Comparison of ENCODE assay signal across 13 cellular contexts in genomic region chr6:170537329-170537728, GRCh38. TPM values are rescaled to one million over a fixed set of nuclear protein-coding genes. Genes with fewer than 3 reads are reported as not detected.
DNase-seq lines count a peak whose midpoint lies in the region; ATAC-seq and TF ChIP-seq lines count a peak whose summit lies in the region.
"Had no signal": no experiment of that assay in that cellular context is flagged by ENCODE, and none has a peak within 500 bp of the region (broad histone marks: within the 10 kb centered on the region; RNA-seq: fewer than 3 reads in every experiment).

No MANE protein-coding gene starts in this region.

- no peak for TF ChIP-seq CTCF in CD8-positive, alpha-beta T cell (IDR thresholded peaks at IDR 0.05)
- TF ChIP-seq CTCF in psoas muscle (IDR thresholded peaks at IDR 0.05) = no peak

- peaks cover 43% of the 10 kb centered on the region for H3K36me3 ChIP-seq in CD8-positive, alpha-beta T cell (ENCODE audit: insufficient read depth, low read length)
- peaks cover 19 to 100% of the 10 kb centered on the region in 2 donors for H3K36me3 ChIP-seq in psoas muscle (ENCODE audit: insufficient read depth in 1 of 2, low read depth in 1 of 2)

- POLR2A ChIA-PET in CD8-positive, alpha-beta T cell (lab: Charles Lee) = no interaction called here

- intact Hi-C loops in CD8-positive, alpha-beta T cell (cut with DNase I, micrococcal nuclease) = loop anchor here in 1 of 2 experiments (10.0 kb wide), 1 partner anchor 1113 kb away; no protein-coding TSS in a partner anchor
- intact Hi-C loops in psoas muscle (cut with DNase I) = no loop called here

- H3K9me3 ChIP-seq in CD8-positive, alpha-beta T cell (ENCODE audit: low read length) = no peaks in the 10 kb centered on the region
- H3K9me3 ChIP-seq in psoas muscle = no peaks in the 10 kb centered on the region
- H3K9me3 ChIP-seq: BLaER1 had no signal

- no peaks in the 10 kb centered on the region for H3K27me3 Mint-ChIP-seq in activated T-cell treated with anti-CD3 and anti-CD28 coated beads, Interleukin-2, amount 50 U/mL, for 24 hours
- H3K27me3 Mint-ChIP-seq in activated T-cell treated with anti-CD3 and anti-CD28 coated beads, Interleukin-2, amount 50 U/mL, for 4 hours (ENCODE audit: low read depth) = no peaks in the 10 kb centered on the region
- no peaks in the 10 kb centered on the region for H3K27me3 Mint-ChIP-seq in CD8-positive, alpha-beta T cell (ENCODE audit: low read depth)
- H3K27me3 Mint-ChIP-seq in activated naive CD8-positive, alpha-beta T cell treated with anti-CD3 and anti-CD28 coated beads, Interleukin-2, amount 50 U/mL, for 24 hours = no peaks in the 10 kb centered on the region

- no peak overlapping the region for H3K4me3 ChIP-seq in CD8-positive, alpha-beta T cell (ENCODE audit: low read depth, low read length)
- no peak overlapping the region for H3K4me3 ChIP-seq in psoas muscle
- H3K4me3 ChIP-seq: BLaER1, GM23248 had no signal

- no peaks in the 10 kb centered on the region for H3K27me3 ChIP-seq in CD8-positive, alpha-beta T cell (ENCODE audit: insufficient read depth, low read length)
- H3K27me3 ChIP-seq in psoas muscle (ENCODE audit: insufficient read depth in 3 of 3, low read length in 2 of 3) = no peaks in the 10 kb centered on the region
- H3K27me3 ChIP-seq: BLaER1 had no signal

- H3K27ac ChIP-seq in CD8-positive, alpha-beta T cell (ENCODE audit: low read depth, low read length) = no peak overlapping the region
- peak overlapping the region; percentile 56 for H3K27ac ChIP-seq in psoas muscle
- H3K27ac ChIP-seq: BLaER1, GM23248 had no signal

- ATAC-seq in activated T-cell treated with anti-CD3 and anti-CD28 coated beads, Interleukin-2, amount 50 U/mL, for 4 hours = no peak
- ATAC-seq in CD8-positive, alpha-beta T cell = no peak
- ATAC-seq in activated naive CD8-positive, alpha-beta T cell treated with anti-CD3 and anti-CD28 coated beads, Interleukin-2, amount 50 U/mL, for 24 hours = no peak
- ATAC-seq in psoas muscle = peak; percentile 60 to 66 (median 66)

- no peaks in the 10 kb centered on the region for H3K9me3 Mint-ChIP-seq in activated T-cell treated with anti-CD3 and anti-CD28 coated beads, Interleukin-2, amount 50 U/mL, for 24 hours
- H3K9me3 Mint-ChIP-seq in activated T-cell treated with anti-CD3 and anti-CD28 coated beads, Interleukin-2, amount 50 U/mL, for 4 hours = no peaks in the 10 kb centered on the region
- H3K9me3 Mint-ChIP-seq in CD8-positive, alpha-beta T cell = no peaks in the 10 kb centered on the region
- no peaks in the 10 kb centered on the region for H3K9me3 Mint-ChIP-seq in activated naive CD8-positive, alpha-beta T cell treated with anti-CD3 and anti-CD28 coated beads, Interleukin-2, amount 50 U/mL, for 24 hours

- DNase-seq in activated T-cell treated with anti-CD3 and anti-CD28 coated beads, Interleukin-2, amount 50 U/mL, for 24 hours = no peak
- no peak for DNase-seq in activated T-cell treated with anti-CD3 and anti-CD28 coated beads, Interleukin-2, amount 50 U/mL, for 4 hours
- DNase-seq in CD8-positive, alpha-beta T cell = no peak
- DNase-seq in activated naive CD8-positive, alpha-beta T cell treated with anti-CD3 and anti-CD28 coated beads, Interleukin-2, amount 50 U/mL, for 24 hours = no peak
- DNase-seq in psoas muscle (no peak), NCI-H2081 (lab: John Stamatoyannopoulos, UW) (no peak), NCI-H146 (lab: John Stamatoyannopoulos, UW) (no peak)
- no peak for DNase-seq in activated CD4-positive, alpha-beta T cell treated with anti-CD3 and anti-CD28 coated beads, Interleukin-2, amount 50 U/mL, for 48 hours
- DNase-seq: 8988T, AML-193, DMS 273 treated with DMSO at 0.1 percent for 48 hours, GM23248 had no signal

- CTCF ChIA-PET in CD8-positive, alpha-beta T cell (lab: Charles Lee) = interaction anchor here (7.7 kb wide), 1 partner anchor 7 kb away, joined by 42 read pairs; no protein-coding TSS in a partner anchor

- 33 to 54% (median 44%) methylated on average over 4 of the region's 4 CpGs for WGBS in psoas muscle, 3 donors

- H3K4me1 ChIP-seq in CD8-positive, alpha-beta T cell (ENCODE audit: insufficient read depth, low read length) = no peaks in the 10 kb centered on the region
- H3K4me1 ChIP-seq in psoas muscle = peaks cover 21% of the 10 kb centered on the region
- H3K4me1 ChIP-seq: BLaER1 had no signal

- H3K27ac Mint-ChIP-seq in activated T-cell treated with anti-CD3 and anti-CD28 coated beads, Interleukin-2, amount 50 U/mL, for 24 hours = peak overlapping the region; percentile 23
- H3K27ac Mint-ChIP-seq in CD8-positive, alpha-beta T cell = peak overlapping the region; percentile 73
- peak overlapping the region; percentile 37 for H3K27ac Mint-ChIP-seq in activated naive CD8-positive, alpha-beta T cell treated with anti-CD3 and anti-CD28 coated beads, Interleukin-2, amount 50 U/mL, for 24 hours

- H3K4me1 Mint-ChIP-seq in activated T-cell treated with anti-CD3 and anti-CD28 coated beads, Interleukin-2, amount 50 U/mL, for 24 hours (ENCODE audit: low read depth) = peaks cover 18% of the 10 kb centered on the region
- H3K4me1 Mint-ChIP-seq in activated T-cell treated with anti-CD3 and anti-CD28 coated beads, Interleukin-2, amount 50 U/mL, for 4 hours (ENCODE audit: low read depth) = peaks cover 16% of the 10 kb centered on the region
- peaks cover 19% of the 10 kb centered on the region for H3K4me1 Mint-ChIP-seq in CD8-positive, alpha-beta T cell (ENCODE audit: low read depth)
- H3K4me1 Mint-ChIP-seq in activated naive CD8-positive, alpha-beta T cell treated with anti-CD3 and anti-CD28 coated beads, Interleukin-2, amount 50 U/mL, for 24 hours = peaks cover 8% of the 10 kb centered on the region

- H3K36me3 Mint-ChIP-seq in activated T-cell treated with anti-CD3 and anti-CD28 coated beads, Interleukin-2, amount 50 U/mL, for 24 hours (ENCODE audit: low read depth) = peaks cover 94% of the 10 kb centered on the region
- peaks cover 60% of the 10 kb centered on the region for H3K36me3 Mint-ChIP-seq in activated T-cell treated with anti-CD3 and anti-CD28 coated beads, Interleukin-2, amount 50 U/mL, for 4 hours (ENCODE audit: insufficient read depth)
- peaks cover 84% of the 10 kb centered on the region for H3K36me3 Mint-ChIP-seq in CD8-positive, alpha-beta T cell
- peaks cover 69% of the 10 kb centered on the region for H3K36me3 Mint-ChIP-seq in activated naive CD8-positive, alpha-beta T cell treated with anti-CD3 and anti-CD28 coated beads, Interleukin-2, amount 50 U/mL, for 24 hours (ENCODE audit: low read depth)

- no peak overlapping the region for H3K4me3 Mint-ChIP-seq in activated T-cell treated with anti-CD3 and anti-CD28 coated beads, Interleukin-2, amount 50 U/mL, for 24 hours
- H3K4me3 Mint-ChIP-seq in activated T-cell treated with anti-CD3 and anti-CD28 coated beads, Interleukin-2, amount 50 U/mL, for 4 hours = no peak overlapping the region
- no peak overlapping the region for H3K4me3 Mint-ChIP-seq in CD8-positive, alpha-beta T cell
- no peak overlapping the region for H3K4me3 Mint-ChIP-seq in activated naive CD8-positive, alpha-beta T cell treated with anti-CD3 and anti-CD28 coated beads, Interleukin-2, amount 50 U/mL, for 24 hours

RNA-seq across cellular contexts. Expression of gene PSMB1, which starts 15.8 kb away (rescaled TPM):
- 100 to 1,000 TPM; 362 to 424 (median 382) TPM for total RNA-seq in activated T-cell treated with anti-CD3 and anti-CD28 coated beads, Interleukin-2, amount 50 U/mL, for 4 hours
- total RNA-seq in CD8-positive, alpha-beta T cell = 100 to 1,000 TPM; 108 to 115 TPM
- total RNA-seq in psoas muscle = 100 to 1,000 TPM; 139 to 246 (median 194) TPM
- 100 to 1,000 TPM; 280 to 367 (median 361) TPM for polyA plus RNA-seq in psoas muscle

RNA-seq across cellular contexts. Expression of gene TBP, which starts 16.8 kb away (rescaled TPM):
- 10 to 100 TPM; 26.6 to 33.2 (median 29.7) TPM for total RNA-seq in activated T-cell treated with anti-CD3 and anti-CD28 coated beads, Interleukin-2, amount 50 U/mL, for 4 hours
- 10 to 100 TPM; 13.8 to 13.9 TPM for total RNA-seq in CD8-positive, alpha-beta T cell
- 10 to 100 TPM in 1 of 4 donors, 1 to 10 TPM in 3; 6.9 to 12.0 (median 8.0) TPM for total RNA-seq in psoas muscle
- polyA plus RNA-seq in psoas muscle = 10 to 100 TPM in 1 of 3 donors, 1 to 10 TPM in 2; 8.3 to 20.0 (median 9.6) TPM

RNA-seq across cellular contexts. Expression of gene PDCD2, which starts 47.1 kb away (rescaled TPM):
- 100 to 1,000 TPM; 139 to 165 (median 139) TPM for total RNA-seq in activated T-cell treated with anti-CD3 and anti-CD28 coated beads, Interleukin-2, amount 50 U/mL, for 4 hours
- total RNA-seq in CD8-positive, alpha-beta T cell = 10 to 100 TPM; 43.9 to 46.3 TPM
- 10 to 100 TPM; 36.5 to 51.6 (median 49.4) TPM for total RNA-seq in psoas muscle
- 100 to 1,000 TPM in 2 of 3 donors, 10 to 100 TPM in 1; 52.7 to 112 (median 104) TPM for polyA plus RNA-seq in psoas muscle

Comparison
In these comparisons a context has a peak if more than half of its experiments do, and no peak if none do; other contexts are left out.
1. H3K27ac Mint-ChIP-seq: peak in every context shown above with its lines; median percentile 73 in CD8-positive, alpha-beta T cell; 37 in activated naive CD8-positive, alpha-beta T cell treated with anti-CD3 and anti-CD28 coated beads, Interleukin-2, amount 50 U/mL, for 24 hours; 23 in activated T-cell treated with anti-CD3 and anti-CD28 coated beads, Interleukin-2, amount 50 U/mL, for 24 hours.
2. ATAC-seq: peak in psoas muscle (4 of 4); none in activated T-cell treated with anti-CD3 and anti-CD28 coated beads, Interleukin-2, amount 50 U/mL, for 4 hours (0 of 2), CD8-positive, alpha-beta T cell (single experiment) and activated naive CD8-positive, alpha-beta T cell treated with anti-CD3 and anti-CD28 coated beads, Interleukin-2, amount 50 U/mL, for 24 hours (single experiment).